Comparison of ENCODE assay signal across 24 cellular contexts in the genomic region with DNA sequence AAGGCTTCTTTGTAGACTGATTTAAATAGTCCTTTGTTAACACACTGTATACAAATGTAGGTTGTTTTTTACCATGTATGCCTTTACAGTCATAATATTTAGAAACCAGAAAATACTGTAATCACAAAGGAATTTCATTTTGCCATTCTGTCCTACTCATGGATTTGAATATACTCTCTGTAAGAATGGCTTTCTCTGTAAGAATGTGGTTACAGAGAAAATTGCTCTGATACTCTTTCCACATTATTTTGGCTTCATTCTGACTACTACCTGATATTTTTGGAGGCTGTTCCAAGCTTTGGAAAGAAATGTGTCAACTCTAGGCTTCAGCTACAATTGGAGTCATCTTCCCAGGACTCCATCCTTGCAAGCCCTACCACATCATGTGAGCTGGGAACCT. TPM values are rescaled to one million over a fixed set of nuclear protein-coding genes. Genes with fewer than 3 reads are reported as not detected.
"Had no signal": no experiment of that assay in that cellular context is flagged by ENCODE, and none has a peak within 500 bp of the region (broad histone marks: within the 10 kb centered on the region; RNA-seq: fewer than 3 reads in every experiment).

No MANE protein-coding gene starts in this region.

- H3K9me3 ChIP-seq: neutrophil, testis, upper lobe of left lung had no signal

- H3K4me1 ChIP-seq: spleen, testis had no signal

- H3K4me3 ChIP-seq: esophagus muscularis mucosa, lung, spleen, testis, upper lobe of left lung had no signal

- H3K27me3 ChIP-seq: esophagus muscularis mucosa, neutrophil, spleen, testis, upper lobe of left lung had no signal

- DNase-seq: activated CD4-positive, alpha-beta T cell treated with anti-CD3 and anti-CD28 coated beads, Interleukin-2, amount 50 U/mL, for 1 hour; activated CD4-positive, CD25-positive, alpha-beta regulatory T cell treated with anti-CD3 and anti-CD28 coated beads, Interleukin-2, amount 50 U/mL, for 72 hours; activated CD8-positive, alpha-beta memory T cell treated with anti-CD3 and anti-CD28 coated beads, Interleukin-2, amount 50 U/mL, for 4 hours; activated naive CD4-positive, alpha-beta T cell treated with anti-CD3 and anti-CD28 coated beads for 36 hours; activated T-cell treated with anti-CD3 and anti-CD28 coated beads, Interleukin-2, amount 50 U/mL, for 4 hours; aorta; cerebellar nuclear complex; cortex of kidney; effector CD8-positive, alpha-beta T cell; glutamatergic neuron; hippocampal formation; spleen; stimulated activated CD4-positive, alpha-beta T cell treated with anti-CD3 and anti-CD28 coated beads, Interleukin-4, amount 100 ng/mL, for 4 hours; testis; upper lobe of left lung had no signal

- ATAC-seq: activated T-cell treated with anti-CD3 and anti-CD28 coated beads, Interleukin-2, amount 50 U/mL, for 4 hours; natural killer cell treated with Interleukin-12 subunit alpha and Interleukin-12 subunit beta and Interleukin-15 and Interleukin-18, amount 100 ng/mL, for 72 hours; sciatic nerve; stimulated activated memory B cell treated with anti-CD40 and anti-IgM and Interleukin-4, amounts not matched to agents 10 μg/mL and 1 μg/mL and 100 μg/mL, for 72 hours had no signal

- H3K27ac ChIP-seq: esophagus muscularis mucosa, neutrophil, spleen, testis, upper lobe of left lung, VCaP had no signal

- H3K36me3 ChIP-seq: esophagus muscularis mucosa, neutrophil, spleen, upper lobe of left lung had no signal

RNA-seq across cellular contexts. Expression of a gene that starts 23.5 kb away (rescaled TPM):
- total RNA-seq: bronchial epithelial cell; mesothelial cell of epicardium; natural killer cell treated with Interleukin-12 subunit alpha and Interleukin-12 subunit beta and Interleukin-15 and Interleukin-18, amount 100 ng/mL, for 72 hours had no signal
